23 cellular contexts compared by ENCODE assay signal in genomic region chr1:41547336-41547735, GRCh38.
DNase-seq lines count a peak whose midpoint lies in the region; ATAC-seq, FAIRE-seq and TF ChIP-seq lines count a peak whose summit lies in the region.
"Had no signal": no experiment of that assay in that cellular context is flagged by ENCODE, and none has a peak within 500 bp of the region (broad histone marks: within the 10 kb centered on the region; RNA-seq: fewer than 3 reads in every experiment).

No MANE protein-coding gene starts in this region.

- H3K4me2 ChIP-seq in HepG2 (ENCODE audit: low read depth, low read length) = no peak overlapping the region
- H3K4me2 ChIP-seq: GM23338 had no signal

- TF ChIP-seq EP300 in HepG2 (IDR thresholded peaks at IDR 0.05; ENCODE audit: low read depth in 2 of 2, low read length in 2 of 2) (no peak), HepG2 (CRISPR knock-in tag; IDR thresholded peaks at IDR 0.05; ENCODE audit: borderline replicate concordance) (no peak), sigmoid colon (IDR thresholded peaks at IDR 0.05) (no peak)

- intact Hi-C loops in right lobe of liver (cut with DNase I) (no loop called here), HepG2 (cut with micrococcal nuclease; ENCODE audit: unreplicated experiment) (no loop called here), sigmoid colon (cut with DNase I) (no loop called here), uterus (cut with DNase I; ENCODE audit: low total_unique reads) (no loop called here)

- H3K27me3 ChIP-seq in right lobe of liver = no peaks in the 10 kb centered on the region
- no peaks in the 10 kb centered on the region for H3K27me3 ChIP-seq in HepG2 (ENCODE audit: control insufficient read depth in 1 of 2, insufficient read depth in 2 of 2, low read length in 2 of 2)
- H3K27me3 ChIP-seq in sigmoid colon = no peaks in the 10 kb centered on the region
- no peaks in the 10 kb centered on the region for H3K27me3 ChIP-seq in uterus
- H3K27me3 ChIP-seq: MG63 had no signal

- TF ChIP-seq CTCF in right lobe of liver (IDR thresholded peaks at IDR 0.05) = no peak
- TF ChIP-seq CTCF in HepG2 (CRISPR knock-in tag; IDR thresholded peaks at IDR 0.05) = no peak
- TF ChIP-seq CTCF in sigmoid colon (IDR thresholded peaks at IDR 0.05) = no peak
- no peak for TF ChIP-seq CTCF in uterus (IDR thresholded peaks at IDR 0.05)

- DNase-seq in right lobe of liver (peak in 2 of 3 donors; percentile 21 to 30), HepG2 (ENCODE audit: low spot score) (no peak), mesenteric fat pad (ENCODE audit: low spot score) (peak; percentile 26), sigmoid colon (peak; percentile 32), uterus (peak; percentile 6 to 9), middle frontal gyrus (ENCODE audit: extremely low spot score, low spot score) (no peak), Kasumi-1 (lab: John Stamatoyannopoulos, UW) (no peak), NOMO-1 treated with dmso at 0.1 percent for 144 hours (lab: John Stamatoyannopoulos, UW; ENCODE audit: unreplicated experiment) (no peak)
- DNase-seq: C1 segment of cervical spinal cord; CD4-positive, alpha-beta memory T cell; COR-L47; DMS53; H9; KBM-7; MG63; NCI-H1105 treated with DMSO at 0.1 percent for 48 hours; NCI-H146; NCI-H1930; NCI-H446 treated with DMSO at 0.1 percent for 48 hours; NCI-H526 treated with DMSO at 0.1 percent for 48 hours; SHP77 treated with DMSO at 0.1 percent for 48 hours had no signal

- CTCF ChIA-PET in HepG2 (lab: Yijun Ruan, JAX; ENCODE audit: low intra/inter-chr PET ratio, low total read pairs) = no interaction called here

- TF ChIP-seq POLR2A in right lobe of liver (IDR thresholded peaks at IDR 0.05) (no peak), HepG2 (IDR thresholded peaks at IDR 0.05; ENCODE audit: insufficient read depth in 1 of 2, low read depth in 2 of 2, low read length in 2 of 2) (no peak), sigmoid colon (IDR thresholded peaks at IDR 0.05) (no peak), uterus (IDR thresholded peaks at IDR 0.05) (no peak)

- BruUV-seq in HepG2 (replicated peaks; lab: Mats Ljungman, UMichigan) = no TSS peak

- no peaks in the 10 kb centered on the region for H4K20me1 ChIP-seq in HepG2 (ENCODE audit: insufficient read depth, low read length)

- POLR2A ChIA-PET in HepG2 (lab: Yijun Ruan, JAX) = no interaction called here

- no peak overlapping the region for H3K9ac ChIP-seq in HepG2 (ENCODE audit: insufficient read depth, low read depth, low read length)

- H3K79me2 ChIP-seq in HepG2 (ENCODE audit: insufficient read depth, low read length) = no peaks in the 10 kb centered on the region

- in situ Hi-C loops in HepG2 (cut with HindIII; ENCODE audit: extremely low pct_ligation_motif_present, low pct_unique_long_range_greater_than_20kb) = no loop called here

- H3K9me3 ChIP-seq in right lobe of liver (no peaks in the 10 kb centered on the region), HepG2 (ENCODE audit: low read length) (peaks cover 8% of the 10 kb centered on the region), sigmoid colon (no peaks in the 10 kb centered on the region), uterus (no peaks in the 10 kb centered on the region)
- H3K9me3 ChIP-seq: MG63 had no signal

- no peak overlapping the region for H3K4me3 ChIP-seq in right lobe of liver
- H3K4me3 ChIP-seq in HepG2 (replicated peaks in 1 of 3; ENCODE audit: insufficient read depth in 1 of 3, low read depth in 2 of 3, low read length in 3 of 3) = no peak overlapping the region
- H3K4me3 ChIP-seq in sigmoid colon = no peak overlapping the region
- no peak overlapping the region for H3K4me3 ChIP-seq in uterus
- H3K4me3 ChIP-seq: GM23338, MG63 had no signal

- no peak for FAIRE-seq in HepG2 (lab: Jason Lieb, UNC)
- FAIRE-seq: HTR-8/SVneo had no signal

- H3K27ac ChIP-seq in right lobe of liver (no peak overlapping the region), HepG2 (ENCODE audit: extremely low read length, insufficient read depth, low read length) (no peak overlapping the region), sigmoid colon (no peak overlapping the region), uterus (no peak overlapping the region)

- no peak for TF ChIP-seq RAD21 in HepG2 (CRISPR knock-in tag; IDR thresholded peaks at IDR 0.05)

- WGBS in right lobe of liver (ENCODE audit: insufficient coverage, low coverage, low lambda C conversion rate, missing lambda C conversion rate) = 83% methylated on average over 1 of the region's 6 CpGs
- 23% methylated on average over 4 of the region's 6 CpGs for WGBS in HepG2 (ENCODE audit: low lambda C conversion rate)
- 83 to 91% methylated on average over 6 of the region's 6 CpGs for WGBS in sigmoid colon, 2 donors

- H3K4me1 ChIP-seq in right lobe of liver = no peaks in the 10 kb centered on the region
- no peaks in the 10 kb centered on the region for H3K4me1 ChIP-seq in HepG2 (ENCODE audit: insufficient read depth, low read length)
- no peaks in the 10 kb centered on the region for H3K4me1 ChIP-seq in sigmoid colon
- H3K4me1 ChIP-seq in uterus = no peaks in the 10 kb centered on the region

- no peak for ATAC-seq in right lobe of liver
- ATAC-seq in HepG2 = no peak
- ATAC-seq: GM23338 had no signal

- H2AFZ ChIP-seq in HepG2 (ENCODE audit: low read length) = no peak overlapping the region
- H2AFZ ChIP-seq: GM23338 had no signal

- no peaks in the 10 kb centered on the region for H3K36me3 ChIP-seq in right lobe of liver
- H3K36me3 ChIP-seq in HepG2 (replicated peaks in 1 of 2; ENCODE audit: control insufficient read depth in 1 of 2, insufficient read depth in 2 of 2, low read length in 2 of 2) = no peaks in the 10 kb centered on the region
- H3K36me3 ChIP-seq in sigmoid colon = no peaks in the 10 kb centered on the region
- no peaks in the 10 kb centered on the region for H3K36me3 ChIP-seq in uterus
- H3K36me3 ChIP-seq: MG63 had no signal

TF ChIP-seq in HepG2, 621 proteins besides CTCF, POLR2A, EP300 and RAD21:
- no peak for TF ChIP-seq RXRA (CRISPR knock-in tag; IDR thresholded peaks at IDR 0.05)
- TF ChIP-seq, protein P1, sequence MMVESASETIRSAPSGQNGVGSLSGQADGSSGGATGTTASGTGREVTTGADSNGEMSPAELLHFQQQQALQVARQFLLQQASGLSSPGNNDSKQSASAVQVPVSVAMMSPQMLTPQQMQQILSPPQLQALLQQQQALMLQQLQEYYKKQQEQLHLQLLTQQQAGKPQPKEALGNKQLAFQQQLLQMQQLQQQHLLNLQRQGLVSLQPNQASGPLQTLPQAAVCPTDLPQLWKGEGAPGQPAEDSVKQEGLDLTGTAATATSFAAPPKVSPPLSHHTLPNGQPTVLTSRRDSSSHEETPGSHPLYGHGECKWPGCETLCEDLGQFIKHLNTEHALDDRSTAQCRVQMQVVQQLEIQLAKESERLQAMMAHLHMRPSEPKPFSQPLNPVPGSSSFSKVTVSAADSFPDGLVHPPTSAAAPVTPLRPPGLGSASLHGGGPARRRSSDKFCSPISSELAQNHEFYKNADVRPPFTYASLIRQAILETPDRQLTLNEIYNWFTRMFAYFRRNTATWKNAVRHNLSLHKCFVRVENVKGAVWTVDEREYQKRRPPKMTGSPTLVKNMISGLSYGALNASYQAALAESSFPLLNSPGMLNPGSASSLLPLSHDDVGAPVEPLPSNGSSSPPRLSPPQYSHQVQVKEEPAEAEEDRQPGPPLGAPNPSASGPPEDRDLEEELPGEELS (CRISPR knock-in tag; IDR thresholded peaks at IDR 0.05) = no peak
- TF ChIP-seq YEATS2 (CRISPR knock-in tag; IDR thresholded peaks at IDR 0.05; ENCODE audit: borderline replicate concordance) = no peak
- no peak for TF ChIP-seq TCF7 (IDR thresholded peaks at IDR 0.05; ENCODE audit: low read depth)
- no peak for TF ChIP-seq SMAD3 (CRISPR knock-in tag; IDR thresholded peaks at IDR 0.05)
- TF ChIP-seq CREM (IDR thresholded peaks at IDR 0.05) = no peak
- no peak for TF ChIP-seq CREM (CRISPR knock-in tag; IDR thresholded peaks at IDR 0.05)
- TF ChIP-seq MAFF (IDR thresholded peaks at IDR 0.05; ENCODE audit: low read depth, low read length) = no peak
- no peak for TF ChIP-seq ZNF570 (CRISPR knock-in tag; IDR thresholded peaks at IDR 0.05; ENCODE audit: borderline replicate concordance)
- TF ChIP-seq ZNF431 (CRISPR knock-in tag; IDR thresholded peaks at IDR 0.05; ENCODE audit: borderline replicate concordance, low read depth) = no peak
- TF ChIP-seq, protein P2, sequence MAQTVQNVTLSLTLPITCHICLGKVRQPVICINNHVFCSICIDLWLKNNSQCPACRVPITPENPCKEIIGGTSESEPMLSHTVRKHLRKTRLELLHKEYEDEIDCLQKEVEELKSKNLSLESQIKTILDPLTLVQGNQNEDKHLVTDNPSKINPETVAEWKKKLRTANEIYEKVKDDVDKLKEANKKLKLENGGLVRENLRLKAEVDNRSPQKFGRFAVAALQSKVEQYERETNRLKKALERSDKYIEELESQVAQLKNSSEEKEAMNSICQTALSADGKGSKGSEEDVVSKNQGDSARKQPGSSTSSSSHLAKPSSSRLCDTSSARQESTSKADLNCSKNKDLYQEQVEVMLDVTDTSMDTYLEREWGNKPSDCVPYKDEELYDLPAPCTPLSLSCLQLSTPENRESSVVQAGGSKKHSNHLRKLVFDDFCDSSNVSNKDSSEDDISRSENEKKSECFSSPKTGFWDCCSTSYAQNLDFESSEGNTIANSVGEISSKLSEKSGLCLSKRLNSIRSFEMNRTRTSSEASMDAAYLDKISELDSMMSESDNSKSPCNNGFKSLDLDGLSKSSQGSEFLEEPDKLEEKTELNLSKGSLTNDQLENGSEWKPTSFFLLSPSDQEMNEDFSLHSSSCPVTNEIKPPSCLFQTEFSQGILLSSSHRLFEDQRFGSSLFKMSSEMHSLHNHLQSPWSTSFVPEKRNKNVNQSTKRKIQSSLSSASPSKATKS (CRISPR knock-in tag; IDR thresholded peaks at IDR 0.05) = no peak
- no peak for TF ChIP-seq NCOR1 (IDR thresholded peaks at IDR 0.05; ENCODE audit: borderline replicate concordance, low read length)
- TF ChIP-seq RNF2 (conservative IDR thresholded peaks at IDR 0.05; ENCODE audit: low read depth) = no peak
- no peak for TF ChIP-seq ZNF567 (CRISPR knock-in tag; IDR thresholded peaks at IDR 0.05; ENCODE audit: borderline replicate concordance)
- TF ChIP-seq ZNF737 (CRISPR knock-in tag; IDR thresholded peaks at IDR 0.05; ENCODE audit: borderline replicate concordance) = no peak
- TF ChIP-seq HHEX (CRISPR knock-in tag; IDR thresholded peaks at IDR 0.05) = no peak
- TF ChIP-seq ARHGAP35 (CRISPR knock-in tag; IDR thresholded peaks at IDR 0.05; ENCODE audit: borderline replicate concordance) = no peak
- TF ChIP-seq SMAD1 (CRISPR knock-in tag; IDR thresholded peaks at IDR 0.05; ENCODE audit: borderline replicate concordance, low read depth) = no peak
- no peak for TF ChIP-seq ZNF788 (CRISPR knock-in tag; IDR thresholded peaks at IDR 0.05; ENCODE audit: borderline replicate concordance)
- no peak for TF ChIP-seq TEAD3 (CRISPR knock-in tag; optimal IDR thresholded peaks at IDR 0.05; ENCODE audit: borderline replicate concordance)

Comparison
In these comparisons a context has a peak if more than half of its experiments do, and no peak if none do; other contexts are left out.
1. DNase-seq: peak in right lobe of liver (2 of 3), mesenteric fat pad (single experiment), sigmoid colon (single experiment) and uterus (2 of 2); none in HepG2 (single experiment), middle frontal gyrus (single experiment), Kasumi-1 (0 of 2) and NOMO-1 treated with dmso at 0.1 percent for 144 hours (single experiment).